1 cellular context compared by ENCODE assay signal in the genomic region with DNA sequence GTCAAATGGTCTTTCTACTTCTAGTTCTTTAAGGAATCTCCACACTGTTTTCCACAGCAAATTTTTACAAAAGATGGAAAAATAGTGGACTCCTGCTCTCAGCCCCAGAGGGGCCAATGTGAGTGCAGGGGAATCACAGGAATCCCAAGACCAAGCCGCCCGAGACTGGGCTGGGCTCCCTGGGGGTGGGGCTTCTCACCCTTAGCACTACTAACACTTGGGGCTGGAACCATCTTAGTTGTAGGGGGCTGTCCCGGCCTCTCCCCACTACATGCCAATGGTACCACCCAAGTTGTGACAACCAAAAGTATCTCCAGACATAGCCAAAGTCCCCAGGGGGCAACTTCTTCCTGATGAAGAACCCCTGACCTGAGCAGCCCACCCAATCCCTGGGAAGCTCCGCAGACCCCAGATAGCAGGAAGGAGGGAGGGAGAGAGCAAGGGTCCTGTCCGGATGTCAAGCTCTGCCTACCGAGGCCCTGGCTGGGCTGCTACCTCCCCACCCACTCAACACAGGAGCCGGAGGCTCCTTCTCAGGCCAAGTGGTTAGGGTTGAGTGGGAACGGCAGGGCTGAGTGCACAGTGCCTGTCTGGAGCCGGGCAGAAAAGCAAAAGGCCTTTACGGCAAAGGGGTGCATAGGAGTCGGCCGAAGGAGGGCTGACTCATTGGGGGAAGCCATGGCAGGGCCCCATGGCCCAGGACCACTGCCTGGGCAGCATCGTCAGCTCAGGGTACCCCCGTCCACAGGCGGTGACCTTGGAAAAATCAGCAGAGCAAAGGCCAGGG.
TF ChIP-seq lines count a peak whose summit lies in the region.

No MANE protein-coding gene starts in this region.

TF ChIP-seq in WTC11, 78 proteins besides CTCF, POLR2A, EP300 and RAD21 (continued from another document):
- TF ChIP-seq ZNF425 (CRISPR knock-in tag; conservative IDR thresholded peaks at IDR 0.05) (no peak), ZNF138 (CRISPR knock-in tag; conservative IDR thresholded peaks at IDR 0.05) (no peak), ZNF219 (CRISPR knock-in tag; IDR thresholded peaks at IDR 0.05; ENCODE audit: borderline replicate concordance) (no peak)
- TF ChIP-seq, protein P1, sequence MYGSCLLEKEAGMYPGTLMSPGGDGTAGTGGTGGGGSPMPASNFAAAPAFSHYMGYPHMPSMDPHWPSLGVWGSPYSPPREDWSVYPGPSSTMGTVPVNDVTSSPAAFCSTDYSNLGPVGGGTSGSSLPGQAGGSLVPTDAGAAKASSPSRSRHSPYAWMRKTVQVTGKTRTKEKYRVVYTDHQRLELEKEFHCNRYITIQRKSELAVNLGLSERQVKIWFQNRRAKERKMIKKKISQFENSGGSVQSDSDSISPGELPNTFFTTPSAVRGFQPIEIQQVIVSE (CRISPR knock-in tag; IDR thresholded peaks at IDR 0.05; ENCODE audit: borderline replicate concordance) = no peak
